8 cellular contexts compared by ENCODE assay signal in genomic region chr1:110207831-110208230, GRCh38. TPM values are rescaled to one million over a fixed set of nuclear protein-coding genes. Genes with fewer than 3 reads are reported as not detected.
DNase-seq lines count a peak whose midpoint lies in the region; TF ChIP-seq lines count a peak whose summit lies in the region.

No MANE protein-coding gene starts in this region.

- H3K27me3 Mint-ChIP-seq in MCF 10A (ENCODE audit: insufficient read depth, unreplicated experiment) = no peaks in the 10 kb centered on the region

- H3K4me3 ChIP-seq in GM12864 (ENCODE audit: low read depth, low read length) = no peak overlapping the region
- H3K4me3 ChIP-seq in WERI-Rb-1 (ENCODE audit: low read depth, low read length) = no peak overlapping the region
- H3K4me3 ChIP-seq in kidney epithelial cell (ENCODE audit: low read depth, low read length) = no peak overlapping the region

- no peaks in the 10 kb centered on the region for H3K36me3 Mint-ChIP-seq in MCF 10A (ENCODE audit: insufficient read depth, unreplicated experiment)

- H3K9me3 Mint-ChIP-seq in MCF 10A (ENCODE audit: unreplicated experiment) = no peaks in the 10 kb centered on the region

- TF ChIP-seq CTCF in GM12864 (IDR thresholded peaks at IDR 0.05; ENCODE audit: low read depth, low read length, missing control alignments) (peak; percentile 92), WERI-Rb-1 (IDR thresholded peaks at IDR 0.05; ENCODE audit: low read depth, low read length) (peak; percentile 94), MCF 10A (IDR thresholded peaks at IDR 0.05; ENCODE audit: unreplicated experiment) (peak; percentile 87), kidney epithelial cell (IDR thresholded peaks at IDR 0.05; ENCODE audit: insufficient read depth, low read length, poor library complexity, severe bottlenecking) (peak; percentile 89)

- H3K27ac ChIP-seq in WERI-Rb-1 = no peak overlapping the region

- POLR2A ChIA-PET in MCF 10A (lab: Yijun Ruan, JAX) = interaction anchor here (0.6 to 4.4 kb wide), 4 partner anchors 102 to 130 kb away, joined by 3 to 33 read pairs (median 4); no protein-coding TSS in a partner anchor

- H3K4me3 Mint-ChIP-seq in MCF 10A (ENCODE audit: unreplicated experiment) = no peak overlapping the region

- peaks cover 5% of the 10 kb centered on the region for H3K4me1 Mint-ChIP-seq in MCF 10A (ENCODE audit: insufficient read depth, unreplicated experiment)

- H3K27me3 ChIP-seq in WERI-Rb-1 (ENCODE audit: insufficient read depth, low read depth, severe bottlenecking) = no peaks in the 10 kb centered on the region
- H3K27me3 ChIP-seq in kidney epithelial cell (ENCODE audit: control insufficient read depth, insufficient read depth, low read length) = peaks cover 20% of the 10 kb centered on the region

- BruUV-seq in MCF 10A (replicated peaks; lab: Mats Ljungman, UMichigan) = no TSS peak

- intact Hi-C loops in MCF 10A (cut with micrococcal nuclease) = loop anchor here (1.0 to 10.0 kb wide), 3 partner anchors 104 to 407 kb away; no protein-coding TSS in a partner anchor

- no peaks in the 10 kb centered on the region for H3K36me3 ChIP-seq in WERI-Rb-1
- H3K36me3 ChIP-seq in kidney epithelial cell (ENCODE audit: control insufficient read depth, insufficient read depth, low read length) = no peaks in the 10 kb centered on the region

- no peak overlapping the region for H3K27ac Mint-ChIP-seq in MCF 10A (ENCODE audit: low read depth, unreplicated experiment)

- DNase-seq in GM12864 (ENCODE audit: low read depth) (no peak), NCI-H1105 treated with DMSO at 0.1 percent for 48 hours (lab: John Stamatoyannopoulos, UW) (peak; percentile 58), WERI-Rb-1 (peak; percentile 86), MCF 10A (ENCODE audit: unreplicated experiment) (peak; percentile 55), kidney epithelial cell (ENCODE audit: low read depth) (no peak), HCEC 1CT (no peak), T1000 (lab: John Stamatoyannopoulos, UW) (no peak)
- peak; percentile 81 for DNase-seq in stimulated activated CD4-positive, alpha-beta T cell treated with anti-CD3 and anti-CD28 coated beads, Interleukin-4, amount 100 ng/mL, for 1 hour

- no peaks in the 10 kb centered on the region for H3K9me3 ChIP-seq in WERI-Rb-1 (ENCODE audit: severe bottlenecking)

- CTCF ChIA-PET in MCF 10A (lab: Yijun Ruan, JAX) = interaction anchor here (0.5 to 19.1 kb wide), 66 partner anchors 8 to 738 kb away, joined by 3 to 1128 read pairs (median 5); partner anchors contain the start of gene RBM15

RNA-seq across cellular contexts. Expression of gene KCNC4, which starts 2.3 kb away (rescaled TPM):
- total RNA-seq in MCF 10A (2022) = 1.1 and 1.3 TPM in 2 replicates
- 1.8 and 2.3 TPM in 2 replicates for total RNA-seq in kidney epithelial cell

RNA-seq across cellular contexts. Expression of gene SLC6A17, which starts 57.5 kb away (rescaled TPM):
- 0.20 TPM in 1 of 2 replicates, not detected in the other for total RNA-seq in MCF 10A (2022)
- 0.42 and 0.75 TPM in 2 replicates for total RNA-seq in kidney epithelial cell

Comparison
In these comparisons a context has a peak if more than half of its experiments do, and no peak if none do; other contexts are left out.
1. DNase-seq: peak in NCI-H1105 treated with DMSO at 0.1 percent for 48 hours (single experiment), WERI-Rb-1 (single experiment), MCF 10A (single experiment) and stimulated activated CD4-positive, alpha-beta T cell treated with anti-CD3 and anti-CD28 coated beads, Interleukin-4, amount 100 ng/mL, for 1 hour (single experiment); none in GM12864 (single experiment), kidney epithelial cell (single experiment), HCEC 1CT (single experiment) and T1000 (single experiment).
2. Peak in every context shown above with its lines, with median percentiles within 50 percentile points of each other: CTCF ChIP-seq.